ENCODE assay signal across 1 cellular context in the genomic region with DNA sequence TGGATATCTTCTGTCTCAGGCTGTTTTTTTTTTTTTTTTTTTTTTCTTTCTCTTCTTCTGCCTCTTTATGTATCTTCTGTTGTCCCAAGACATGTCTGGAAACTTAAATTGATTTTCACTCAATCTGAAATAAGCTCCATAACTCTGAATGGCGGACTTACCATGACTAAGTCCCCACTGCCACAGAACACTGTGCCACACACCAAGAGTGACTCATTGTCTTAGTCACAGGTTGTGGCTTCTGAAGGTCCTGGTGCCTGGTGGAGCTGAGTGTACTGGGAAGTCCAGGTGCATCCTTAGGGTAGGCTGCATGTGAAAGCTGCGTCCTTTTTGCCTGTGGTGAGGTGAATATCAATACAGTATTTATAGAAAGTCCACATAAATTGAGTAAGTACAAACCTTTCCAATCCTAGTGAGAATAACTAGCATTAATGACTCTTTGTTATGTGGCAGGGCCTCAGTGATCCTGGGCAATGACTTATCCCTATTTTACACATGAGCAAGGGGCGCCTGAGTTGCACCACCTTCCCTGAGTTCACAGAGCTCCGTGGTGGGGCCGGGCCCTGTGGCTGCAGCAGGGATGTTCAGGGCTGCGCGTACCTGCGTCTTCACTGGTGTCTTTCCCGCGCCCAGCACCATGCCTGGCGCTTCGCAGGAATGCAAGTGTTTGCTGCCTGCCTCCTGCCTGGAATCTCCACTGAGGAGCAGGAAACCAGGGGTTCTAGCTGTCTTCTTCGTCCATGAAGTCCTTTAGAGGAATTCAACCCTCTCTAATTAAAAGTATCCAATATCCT.
TF ChIP-seq lines count a peak whose summit lies in the region.

No MANE protein-coding gene starts in this region.

TF ChIP-seq in GM23338, 12 proteins besides CTCF, POLR2A, EP300 and RAD21 (continued from another document):
- TF ChIP-seq, protein P1, sequence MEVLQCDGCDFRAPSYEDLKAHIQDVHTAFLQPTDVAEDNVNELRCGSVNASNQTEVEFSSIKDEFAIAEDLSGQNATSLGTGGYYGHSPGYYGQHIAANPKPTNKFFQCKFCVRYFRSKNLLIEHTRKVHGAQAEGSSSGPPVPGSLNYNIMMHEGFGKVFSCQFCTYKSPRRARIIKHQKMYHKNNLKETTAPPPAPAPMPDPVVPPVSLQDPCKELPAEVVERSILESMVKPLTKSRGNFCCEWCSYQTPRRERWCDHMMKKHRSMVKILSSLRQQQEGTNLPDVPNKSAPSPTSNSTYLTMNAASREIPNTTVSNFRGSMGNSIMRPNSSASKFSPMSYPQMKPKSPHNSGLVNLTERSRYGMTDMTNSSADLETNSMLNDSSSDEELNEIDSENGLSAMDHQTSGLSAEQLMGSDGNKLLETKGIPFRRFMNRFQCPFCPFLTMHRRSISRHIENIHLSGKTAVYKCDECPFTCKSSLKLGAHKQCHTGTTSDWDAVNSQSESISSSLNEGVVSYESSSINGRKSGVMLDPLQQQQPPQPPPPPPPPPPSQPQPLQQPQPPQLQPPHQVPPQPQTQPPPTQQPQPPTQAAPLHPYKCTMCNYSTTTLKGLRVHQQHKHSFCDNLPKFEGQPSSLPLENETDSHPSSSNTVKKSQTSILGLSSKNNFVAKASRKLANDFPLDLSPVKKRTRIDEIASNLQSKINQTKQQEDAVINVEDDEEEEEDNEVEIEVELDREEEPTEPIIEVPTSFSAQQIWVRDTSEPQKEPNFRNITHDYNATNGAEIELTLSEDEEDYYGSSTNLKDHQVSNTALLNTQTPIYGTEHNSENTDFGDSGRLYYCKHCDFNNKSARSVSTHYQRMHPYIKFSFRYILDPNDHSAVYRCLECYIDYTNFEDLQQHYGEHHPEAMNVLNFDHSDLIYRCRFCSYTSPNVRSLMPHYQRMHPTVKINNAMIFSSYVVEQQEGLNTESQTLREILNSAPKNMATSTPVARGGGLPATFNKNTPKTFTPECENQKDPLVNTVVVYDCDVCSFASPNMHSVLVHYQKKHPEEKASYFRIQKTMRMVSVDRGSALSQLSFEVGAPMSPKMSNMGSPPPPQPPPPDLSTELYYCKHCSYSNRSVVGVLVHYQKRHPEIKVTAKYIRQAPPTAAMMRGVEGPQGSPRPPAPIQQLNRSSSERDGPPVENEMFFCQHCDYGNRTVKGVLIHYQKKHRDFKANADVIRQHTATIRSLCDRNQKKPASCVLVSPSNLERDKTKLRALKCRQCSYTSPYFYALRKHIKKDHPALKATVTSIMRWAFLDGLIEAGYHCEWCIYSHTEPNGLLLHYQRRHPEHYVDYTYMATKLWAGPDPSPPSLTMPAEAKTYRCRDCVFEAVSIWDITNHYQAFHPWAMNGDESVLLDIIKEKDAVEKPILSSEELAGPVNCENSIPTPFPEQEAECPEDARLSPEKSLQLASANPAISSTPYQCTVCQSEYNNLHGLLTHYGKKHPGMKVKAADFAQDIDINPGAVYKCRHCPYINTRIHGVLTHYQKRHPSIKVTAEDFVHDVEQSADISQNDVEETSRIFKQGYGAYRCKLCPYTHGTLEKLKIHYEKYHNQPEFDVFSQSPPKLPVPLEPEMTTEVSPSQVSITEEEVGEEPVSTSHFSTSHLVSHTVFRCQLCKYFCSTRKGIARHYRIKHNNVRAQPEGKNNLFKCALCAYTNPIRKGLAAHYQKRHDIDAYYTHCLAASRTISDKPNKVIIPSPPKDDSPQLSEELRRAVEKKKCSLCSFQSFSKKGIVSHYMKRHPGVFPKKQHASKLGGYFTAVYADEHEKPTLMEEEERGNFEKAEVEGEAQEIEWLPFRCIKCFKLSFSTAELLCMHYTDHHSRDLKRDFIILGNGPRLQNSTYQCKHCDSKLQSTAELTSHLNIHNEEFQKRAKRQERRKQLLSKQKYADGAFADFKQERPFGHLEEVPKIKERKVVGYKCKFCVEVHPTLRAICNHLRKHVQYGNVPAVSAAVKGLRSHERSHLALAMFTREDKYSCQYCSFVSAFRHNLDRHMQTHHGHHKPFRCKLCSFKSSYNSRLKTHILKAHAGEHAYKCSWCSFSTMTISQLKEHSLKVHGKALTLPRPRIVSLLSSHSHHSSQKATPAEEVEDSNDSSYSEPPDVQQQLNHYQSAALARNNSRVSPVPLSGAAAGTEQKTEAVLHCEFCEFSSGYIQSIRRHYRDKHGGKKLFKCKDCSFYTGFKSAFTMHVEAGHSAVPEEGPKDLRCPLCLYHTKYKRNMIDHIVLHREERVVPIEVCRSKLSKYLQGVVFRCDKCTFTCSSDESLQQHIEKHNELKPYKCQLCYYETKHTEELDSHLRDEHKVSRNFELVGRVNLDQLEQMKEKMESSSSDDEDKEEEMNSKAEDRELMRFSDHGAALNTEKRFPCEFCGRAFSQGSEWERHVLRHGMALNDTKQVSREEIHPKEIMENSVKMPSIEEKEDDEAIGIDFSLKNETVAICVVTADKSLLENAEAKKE (CRISPR knock-in tag; IDR thresholded peaks at IDR 0.05) = no peak
- TF ChIP-seq NANOG (IDR thresholded peaks at IDR 0.05; ENCODE audit: borderline replicate concordance) (no peak), ZNF114 (CRISPR knock-in tag; IDR thresholded peaks at IDR 0.05) (no peak), POLR2AphosphoS5 (IDR thresholded peaks at IDR 0.05; ENCODE audit: low read depth) (no peak), CREB1 (CRISPR knock-in tag; IDR thresholded peaks at IDR 0.05; ENCODE audit: low read depth) (no peak)
- TF ChIP-seq, protein P2, sequence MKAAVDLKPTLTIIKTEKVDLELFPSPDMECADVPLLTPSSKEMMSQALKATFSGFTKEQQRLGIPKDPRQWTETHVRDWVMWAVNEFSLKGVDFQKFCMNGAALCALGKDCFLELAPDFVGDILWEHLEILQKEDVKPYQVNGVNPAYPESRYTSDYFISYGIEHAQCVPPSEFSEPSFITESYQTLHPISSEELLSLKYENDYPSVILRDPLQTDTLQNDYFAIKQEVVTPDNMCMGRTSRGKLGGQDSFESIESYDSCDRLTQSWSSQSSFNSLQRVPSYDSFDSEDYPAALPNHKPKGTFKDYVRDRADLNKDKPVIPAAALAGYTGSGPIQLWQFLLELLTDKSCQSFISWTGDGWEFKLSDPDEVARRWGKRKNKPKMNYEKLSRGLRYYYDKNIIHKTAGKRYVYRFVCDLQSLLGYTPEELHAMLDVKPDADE (IDR thresholded peaks at IDR 0.05) = no peak
- TF ChIP-seq, protein P3, sequence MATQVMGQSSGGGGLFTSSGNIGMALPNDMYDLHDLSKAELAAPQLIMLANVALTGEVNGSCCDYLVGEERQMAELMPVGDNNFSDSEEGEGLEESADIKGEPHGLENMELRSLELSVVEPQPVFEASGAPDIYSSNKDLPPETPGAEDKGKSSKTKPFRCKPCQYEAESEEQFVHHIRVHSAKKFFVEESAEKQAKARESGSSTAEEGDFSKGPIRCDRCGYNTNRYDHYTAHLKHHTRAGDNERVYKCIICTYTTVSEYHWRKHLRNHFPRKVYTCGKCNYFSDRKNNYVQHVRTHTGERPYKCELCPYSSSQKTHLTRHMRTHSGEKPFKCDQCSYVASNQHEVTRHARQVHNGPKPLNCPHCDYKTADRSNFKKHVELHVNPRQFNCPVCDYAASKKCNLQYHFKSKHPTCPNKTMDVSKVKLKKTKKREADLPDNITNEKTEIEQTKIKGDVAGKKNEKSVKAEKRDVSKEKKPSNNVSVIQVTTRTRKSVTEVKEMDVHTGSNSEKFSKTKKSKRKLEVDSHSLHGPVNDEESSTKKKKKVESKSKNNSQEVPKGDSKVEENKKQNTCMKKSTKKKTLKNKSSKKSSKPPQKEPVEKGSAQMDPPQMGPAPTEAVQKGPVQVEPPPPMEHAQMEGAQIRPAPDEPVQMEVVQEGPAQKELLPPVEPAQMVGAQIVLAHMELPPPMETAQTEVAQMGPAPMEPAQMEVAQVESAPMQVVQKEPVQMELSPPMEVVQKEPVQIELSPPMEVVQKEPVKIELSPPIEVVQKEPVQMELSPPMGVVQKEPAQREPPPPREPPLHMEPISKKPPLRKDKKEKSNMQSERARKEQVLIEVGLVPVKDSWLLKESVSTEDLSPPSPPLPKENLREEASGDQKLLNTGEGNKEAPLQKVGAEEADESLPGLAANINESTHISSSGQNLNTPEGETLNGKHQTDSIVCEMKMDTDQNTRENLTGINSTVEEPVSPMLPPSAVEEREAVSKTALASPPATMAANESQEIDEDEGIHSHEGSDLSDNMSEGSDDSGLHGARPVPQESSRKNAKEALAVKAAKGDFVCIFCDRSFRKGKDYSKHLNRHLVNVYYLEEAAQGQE (IDR thresholded peaks at IDR 0.05; ENCODE audit: unreplicated experiment) = no peak
